ENCODE assay signal across 29 cellular contexts in genomic region chr22:37629928-37630327, GRCh38. TPM values are rescaled to one million over a fixed set of nuclear protein-coding genes. Genes with fewer than 3 reads are reported as not detected.
DNase-seq lines count a peak whose midpoint lies in the region; ATAC-seq, FAIRE-seq and TF ChIP-seq lines count a peak whose summit lies in the region.
"Had no signal": no experiment of that assay in that cellular context is flagged by ENCODE, and none has a peak within 500 bp of the region (broad histone marks: within the 10 kb centered on the region; RNA-seq: fewer than 3 reads in every experiment).

No MANE protein-coding gene starts in this region.

- no peak for DNase-seq in activated CD4-positive, alpha-beta T cell treated with anti-CD3 and anti-CD28 coated beads, Interleukin-2, amount 10 ng/mL, durations not matched to agents 7 days and 5 days
- DNase-seq in activated CD4-positive, alpha-beta T cell treated with anti-CD3 and anti-CD28 coated beads, Interleukin-2, amount 50 U/mL, for 48 hours, result no peak
- DNase-seq in CD4-positive, CD25-positive, alpha-beta regulatory T cell, result no peak
- DNase-seq in GM12878 (ENCODE audit: low read depth, low spot score) (no peak), osteoblast (ENCODE audit: insufficient read length, low spot score, missing footprints) (peak; percentile 72), foreskin keratinocyte (no peak), NCI-H2107 (lab: John Stamatoyannopoulos, UW) (no peak)
- DNase-seq: BE2C; CD8-positive, alpha-beta memory T cell; DMS 273 treated with DMSO at 0.1 percent for 48 hours; DMS79; EL; GDM1; H9; NCI-H1048; NCI-H1417; NCI-H1694; NCI-H2029 treated with DMSO at 0.1 percent for 48 hours; NCI-H226; NCI-H510A; NCI-H69; SIG-M5 had no signal

- POLR2A ChIA-PET in activated CD4-positive, alpha-beta T cell treated with anti-CD3 and anti-CD28 coated beads, Interleukin-2, amount 10 ng/mL, durations not matched to agents 7 days and 5 days (lab: Charles Lee), result no interaction called here
- POLR2A ChIA-PET in GM12878 (lab: Charles Lee), result interaction anchor here (0.5 to 1.2 kb wide), 2 partner anchors 10 to 363 kb away, joined by 4 to 5 read pairs; no protein-coding TSS in a partner anchor

- H4K20me1 ChIP-seq in GM12878 (ENCODE audit: control insufficient read depth, insufficient read depth), result no peaks in the 10 kb centered on the region
- H4K20me1 ChIP-seq in osteoblast (ENCODE audit: insufficient read depth, low read length), result no peaks in the 10 kb centered on the region

- TF ChIP-seq CTCF in GM12878 (IDR thresholded peaks at IDR 0.05 in 2 of 3, conservative IDR thresholded peaks at IDR 0.05 in 1 of 3; ENCODE audit: control insufficient read depth in 2 of 3, extremely low read depth in 1 of 3, insufficient read depth in 1 of 3, low read depth in 3 of 3, low read length in 3 of 3) (no peak), osteoblast (IDR thresholded peaks at IDR 0.05; ENCODE audit: extremely low read depth, low read depth, low read length) (no peak), foreskin keratinocyte (conservative IDR thresholded peaks at IDR 0.05) (no peak)

- no peak for ATAC-seq in CD4-positive, CD25-positive, alpha-beta regulatory T cell (ENCODE audit: low read depth in 2 of 2)
- ATAC-seq in GM12878 (no peak), foreskin keratinocyte (no peak), GM18498 (IDR thresholded peaks at IDR 0.05; ENCODE audit: unreplicated experiment) (no peak)
- ATAC-seq: GM23338, Panc1 had no signal

- no peak overlapping the region for H3K9ac ChIP-seq in GM12878 (ENCODE audit: control insufficient read depth, insufficient read depth, low read length)

- SMC1A ChIA-PET in GM12878 (lab: Charles Lee; ENCODE audit: uncharacterized antibody, unreplicated experiment), result interaction anchor here (1.3 kb wide), 1 partner anchor 28 kb away, joined by 3 read pairs; the partner anchor contains the start of gene PDXP

- RAD21 ChIA-PET in GM12878 (lab: Charles Lee; ENCODE audit: unreplicated experiment), result no interaction called here

- H3K4me2 ChIP-seq in GM12878 (ENCODE audit: control insufficient read depth, insufficient read depth) (no peak overlapping the region), osteoblast (ENCODE audit: insufficient read depth, low read length) (no peak overlapping the region)
- H3K4me2 ChIP-seq: GM23338 had no signal

- H3K27ac ChIP-seq in CD4-positive, CD25-positive, alpha-beta regulatory T cell (ENCODE audit: insufficient read depth, low read length, poor library complexity, severe bottlenecking), result no peak overlapping the region
- H3K27ac ChIP-seq in GM12878 (ENCODE audit: control insufficient read depth, insufficient read depth), result no peak overlapping the region
- H3K27ac ChIP-seq in osteoblast (ENCODE audit: low read depth, low read length), result no peak overlapping the region
- no peak overlapping the region for H3K27ac ChIP-seq in foreskin keratinocyte
- H3K27ac ChIP-seq: 22Rv1, SK-N-MC had no signal

- no peak for TF ChIP-seq RAD21 in GM12878 (IDR thresholded peaks at IDR 0.05; ENCODE audit: insufficient read depth, low read depth, low read length)

- in situ Hi-C loops in GM12878 (cut with MboI), result loop anchor here (5.0 kb wide), 1 partner anchor 52 kb away; no protein-coding TSS in a partner anchor

- H2AFZ ChIP-seq in GM12878 (ENCODE audit: control insufficient read depth, low read depth, low read length) (no peak overlapping the region), osteoblast (ENCODE audit: low read length) (no peak overlapping the region)
- H2AFZ ChIP-seq: GM23338 had no signal

- peaks cover 75% of the 10 kb centered on the region for H3K4me1 Mint-ChIP-seq in activated CD4-positive, alpha-beta T cell treated with anti-CD3 and anti-CD28 coated beads, Interleukin-2, amount 10 ng/mL, durations not matched to agents 7 days and 5 days
- H3K4me1 Mint-ChIP-seq in CD4-positive, CD25-positive, alpha-beta regulatory T cell, result peaks cover 0 to 83% (median 35%) of the 10 kb centered on the region in 4 donors

- peaks cover 83% of the 10 kb centered on the region for H3K4me1 ChIP-seq in CD4-positive, CD25-positive, alpha-beta regulatory T cell (ENCODE audit: control insufficient read depth, insufficient read depth, low read length, poor library complexity, severe bottlenecking)
- H3K4me1 ChIP-seq in GM12878 (ENCODE audit: control insufficient read depth, insufficient read depth, low read length), result peaks cover 58% of the 10 kb centered on the region
- peaks cover 20% of the 10 kb centered on the region for H3K4me1 ChIP-seq in osteoblast (ENCODE audit: insufficient read depth, low read length)
- no peaks in the 10 kb centered on the region for H3K4me1 ChIP-seq in foreskin keratinocyte

- H3K4me3 Mint-ChIP-seq in activated CD4-positive, alpha-beta T cell treated with anti-CD3 and anti-CD28 coated beads, Interleukin-2, amount 10 ng/mL, durations not matched to agents 7 days and 5 days, result no peak overlapping the region
- no peak overlapping the region for H3K4me3 Mint-ChIP-seq in CD4-positive, CD25-positive, alpha-beta regulatory T cell
- H3K4me3 Mint-ChIP-seq: GM23338, H9 had no signal

- BruUV-seq in GM12878 (replicated peaks; lab: Mats Ljungman, UMichigan), result no TSS peak

- H3K27ac Mint-ChIP-seq in activated CD4-positive, alpha-beta T cell treated with anti-CD3 and anti-CD28 coated beads, Interleukin-2, amount 10 ng/mL, durations not matched to agents 7 days and 5 days, result peak overlapping the region; percentile 31
- H3K27ac Mint-ChIP-seq in CD4-positive, CD25-positive, alpha-beta regulatory T cell, result peak overlapping the region in 2 of 3 donors; percentile 20 to 84
- H3K27ac Mint-ChIP-seq: GM23338, H9 had no signal

- H3K9me3 ChIP-seq in CD4-positive, CD25-positive, alpha-beta regulatory T cell (ENCODE audit: control insufficient read depth in 2 of 2, low read length in 2 of 2), result no peaks in the 10 kb centered on the region
- H3K9me3 ChIP-seq in GM12878 (replicated peaks; ENCODE audit: control insufficient read depth, insufficient read depth, low read length), result no peaks in the 10 kb centered on the region
- H3K9me3 ChIP-seq in osteoblast (ENCODE audit: low read depth, low read length), result no peaks in the 10 kb centered on the region
- H3K9me3 ChIP-seq: BE2C had no signal

- CTCF ChIA-PET in activated CD4-positive, alpha-beta T cell treated with anti-CD3 and anti-CD28 coated beads, Interleukin-2, amount 10 ng/mL, durations not matched to agents 7 days and 5 days (lab: Charles Lee), result interaction anchor here (1.1 to 12.6 kb wide), 4 partner anchors 13 to 51 kb away, joined by 4 to 127 read pairs (median 8); partner anchors contain the start of genes PDXP and SH3BP1
- CTCF ChIA-PET in GM12878 (lab: Yijun Ruan, JAX), result interaction anchor here (11.9 to 15.9 kb wide), 4 partner anchors 11 to 51 kb away, joined by 146 to 396 read pairs (median 221); partner anchors contain the start of genes GGA1, LGALS1, NOL12 and SH3BP1

- H3K9me3 Mint-ChIP-seq in activated CD4-positive, alpha-beta T cell treated with anti-CD3 and anti-CD28 coated beads, Interleukin-2, amount 10 ng/mL, durations not matched to agents 7 days and 5 days, result no peaks in the 10 kb centered on the region
- peaks cover 0 to 1% (median 0%) of the 10 kb centered on the region in 7 donors for H3K9me3 Mint-ChIP-seq in CD4-positive, CD25-positive, alpha-beta regulatory T cell
- H3K9me3 Mint-ChIP-seq: CD8-positive, alpha-beta memory T cell; GM23338; H9; IgD-negative memory B cell had no signal

- no peak for FAIRE-seq in GM12878 (lab: Jason Lieb, UNC)
- FAIRE-seq: GM12891 had no signal

- H3K79me2 ChIP-seq in GM12878 (ENCODE audit: control insufficient read depth, insufficient read depth, low read length), result no peaks in the 10 kb centered on the region
- H3K79me2 ChIP-seq in osteoblast (ENCODE audit: insufficient read depth, low read length), result no peaks in the 10 kb centered on the region

- peaks cover 12% of the 10 kb centered on the region for H3K36me3 Mint-ChIP-seq in activated CD4-positive, alpha-beta T cell treated with anti-CD3 and anti-CD28 coated beads, Interleukin-2, amount 10 ng/mL, durations not matched to agents 7 days and 5 days (ENCODE audit: low read depth)
- H3K36me3 Mint-ChIP-seq in CD4-positive, CD25-positive, alpha-beta regulatory T cell, result no peaks in the 10 kb centered on the region

- no peaks in the 10 kb centered on the region for H3K36me3 ChIP-seq in CD4-positive, CD25-positive, alpha-beta regulatory T cell (ENCODE audit: control insufficient read depth, insufficient read depth, low read length)
- H3K36me3 ChIP-seq in GM12878 (ENCODE audit: control insufficient read depth in 2 of 2, insufficient read depth in 2 of 2, low read length in 1 of 2) (peaks cover 8 to 13% of the 10 kb centered on the region in 2 experiments; a peak in 3 of 4 replicates), osteoblast (ENCODE audit: insufficient read depth, low read length) (peaks cover 25% of the 10 kb centered on the region)
- H3K36me3 ChIP-seq: BE2C had no signal

- 0 out of 2 replicates have a peak, but pooled peaks have one; percentile 23 for TF ChIP-seq POLR2A in GM12878 (IDR thresholded peaks at IDR 0.05; ENCODE audit: low read depth, low read length)

- intact Hi-C loops in GM12878 (cut with micrococcal nuclease; ENCODE audit: unreplicated experiment), result no loop called here

- no peak overlapping the region for H3K4me3 ChIP-seq in CD4-positive, CD25-positive, alpha-beta regulatory T cell (ENCODE audit: low read depth, low read length)
- H3K4me3 ChIP-seq in GM12878 (no peak overlapping the region), osteoblast (ENCODE audit: insufficient read depth, low read length) (no peak overlapping the region)
- H3K4me3 ChIP-seq: GM23338, SK-N-MC had no signal

- 81% methylated on average over 10 of the region's 10 CpGs for WGBS in GM12878 (ENCODE audit: insufficient coverage, insufficient replicate concordance, low lambda C conversion rate, missing lambda C conversion rate)

- H3K27me3 Mint-ChIP-seq in activated CD4-positive, alpha-beta T cell treated with anti-CD3 and anti-CD28 coated beads, Interleukin-2, amount 10 ng/mL, durations not matched to agents 7 days and 5 days, result no peaks in the 10 kb centered on the region
- H3K27me3 Mint-ChIP-seq in CD4-positive, CD25-positive, alpha-beta regulatory T cell, result no peaks in the 10 kb centered on the region
- H3K27me3 Mint-ChIP-seq: CD8-positive, alpha-beta memory T cell had no signal

- no peaks in the 10 kb centered on the region for H3K27me3 ChIP-seq in CD4-positive, CD25-positive, alpha-beta regulatory T cell (ENCODE audit: control insufficient read depth, insufficient read depth, low read length)
- H3K27me3 ChIP-seq in GM12878 (replicated peaks in 1 of 2; ENCODE audit: control insufficient read depth in 2 of 2, insufficient read depth in 2 of 2, low read length in 1 of 2), result no peaks in the 10 kb centered on the region
- H3K27me3 ChIP-seq in osteoblast (ENCODE audit: insufficient read depth, low read length), result no peaks in the 10 kb centered on the region
- no peaks in the 10 kb centered on the region for H3K27me3 ChIP-seq in foreskin keratinocyte
- H3K27me3 ChIP-seq: BE2C had no signal

- no peak for TF ChIP-seq EP300 in GM12878 (IDR thresholded peaks at IDR 0.05; ENCODE audit: borderline replicate concordance in 1 of 2, control insufficient read depth in 1 of 2, low read depth in 2 of 2, low read length in 2 of 2)

RNA-seq across cellular contexts. Expression of gene SH3BP1, which starts 9.5 kb away (rescaled TPM):
- 100 to 1,000 TPM; 184 to 187 TPM for total RNA-seq in activated CD4-positive, alpha-beta T cell treated with anti-CD3 and anti-CD28 coated beads, Interleukin-2, amount 10 ng/mL, durations not matched to agents 7 days and 5 days
- 126 TPM for total RNA-seq in CD4-positive, CD25-positive, alpha-beta regulatory T cell
- polyA plus RNA-seq in CD4-positive, CD25-positive, alpha-beta regulatory T cell, result 10 to 100 TPM; 10.1 to 17.8 (median 16.2) TPM
- total RNA-seq in GM12878 (2013; cell fraction: nucleolus; rRNA removed), result 73.5 and 76.3 TPM in 2 replicates
- total RNA-seq in GM12878 (2014; rRNA removed) (34.0 and 37.5 TPM in 2 replicates), GM12878 (2014; rRNA removed; fragmentation: Illumina TruSeq; extraction: Trizol) (16.8 and 17.9 TPM in 2 replicates), GM12878 (2021) (67.0 and 70.5 TPM in 2 replicates), osteoblast (4.1 and 4.7 TPM in 2 replicates), foreskin keratinocyte (48.6 and 51.5 TPM in 2 replicates)
- polyA plus RNA-seq in GM12878 (2011; ENCODE audit: low read depth), result 126 TPM
- polyA plus RNA-seq in GM12878 (2011; rRNA removed) (14.5 and 27.0 TPM in 2 replicates), GM12878 (2014; fragmentation: Illumina TruSeq; extraction: Trizol) (22.9 and 58.6 TPM in 2 replicates), GM12878 (2014; fragmentation: Nextera tagmentation; extraction: Ambion mirVana) (1 to 10 TPM in 1 of 2 experiments, under 1 TPM in 1; 0.29 to 1.1 TPM), GM12878 (2014; rRNA removed) (31.7 and 43.3 TPM in 2 replicates), GM12878 (2016; fragmentation: Nextera tagmentation; extraction: Ambion mirVana) (1 to 10 TPM; 4.8 to 9.9 TPM), foreskin keratinocyte (61.9 and 71.5 TPM in 2 replicates)
- polyA plus RNA-seq in GM12878 (2011; cell fraction: cytosol; rRNA removed), result 37.4 and 46.9 TPM in 2 replicates
- polyA plus RNA-seq in GM12878 (2011; cell fraction: nucleus; rRNA removed), result 135 and 140 TPM in 2 replicates
- polyA plus RNA-seq in GM12878 (2012), result 56.7 and 111 TPM in 2 replicates
- 39.4 and 47.3 TPM in 2 replicates for polyA minus RNA-seq in GM12878 (2011; rRNA and poly(A)+ RNA removed)
- polyA minus RNA-seq in GM12878 (2011; cell fraction: cytosol; rRNA and poly(A)+ RNA removed), result 11.4 and 39.4 TPM in 2 replicates
- polyA minus RNA-seq in GM12878 (2011; cell fraction: nucleus; rRNA and poly(A)+ RNA removed), result 33.5 and 50.5 TPM in 2 replicates

RNA-seq across cellular contexts. Expression of gene GGA1, which starts 21.3 kb away (rescaled TPM):
- total RNA-seq in activated CD4-positive, alpha-beta T cell treated with anti-CD3 and anti-CD28 coated beads, Interleukin-2, amount 10 ng/mL, durations not matched to agents 7 days and 5 days, result 10 to 100 TPM; 58.5 to 62.8 TPM
- 69.7 TPM for total RNA-seq in CD4-positive, CD25-positive, alpha-beta regulatory T cell
- 10 to 100 TPM; 14.0 to 19.8 (median 16.8) TPM for polyA plus RNA-seq in CD4-positive, CD25-positive, alpha-beta regulatory T cell
- total RNA-seq in GM12878 (2013; cell fraction: nucleolus; rRNA removed), result 185 and 204 TPM in 2 replicates
- total RNA-seq in GM12878 (2014; rRNA removed), result 43.1 and 53.4 TPM in 2 replicates
- total RNA-seq in GM12878 (2014; rRNA removed; fragmentation: Illumina TruSeq; extraction: Trizol), result 29.1 and 30.4 TPM in 2 replicates
- total RNA-seq in GM12878 (2021), result 55.0 and 63.4 TPM in 2 replicates
- polyA plus RNA-seq in GM12878 (2011; ENCODE audit: low read depth), result 20.6 TPM
- polyA plus RNA-seq in GM12878 (2011; rRNA removed), result 38.7 and 43.7 TPM in 2 replicates
- polyA plus RNA-seq in GM12878 (2011; cell fraction: cytosol; rRNA removed), result 29.0 and 49.3 TPM in 2 replicates
- polyA plus RNA-seq in GM12878 (2011; cell fraction: nucleus; rRNA removed), result 214 and 255 TPM in 2 replicates
- 46.2 and 48.1 TPM in 2 replicates for polyA plus RNA-seq in GM12878 (2012)
- polyA plus RNA-seq in GM12878 (2014; fragmentation: Illumina TruSeq; extraction: Trizol), result 23.4 and 31.6 TPM in 2 replicates
- 1 to 10 TPM; 1.4 to 4.8 TPM for polyA plus RNA-seq in GM12878 (2014; fragmentation: Nextera tagmentation; extraction: Ambion mirVana)
- polyA plus RNA-seq in GM12878 (2014; rRNA removed), result 77.8 and 79.4 TPM in 2 replicates
- 10 to 100 TPM; 45.0 to 48.0 TPM for polyA plus RNA-seq in GM12878 (2016; fragmentation: Nextera tagmentation; extraction: Ambion mirVana)
- polyA minus RNA-seq in GM12878 (2011; rRNA and poly(A)+ RNA removed), result 30.1 and 54.2 TPM in 2 replicates
- polyA minus RNA-seq in GM12878 (2011; cell fraction: cytosol; rRNA and poly(A)+ RNA removed), result 15.8 and 17.6 TPM in 2 replicates
- polyA minus RNA-seq in GM12878 (2011; cell fraction: nucleus; rRNA and poly(A)+ RNA removed), result 45.1 and 75.9 TPM in 2 replicates
- total RNA-seq in osteoblast, result 36.2 and 38.6 TPM in 2 replicates
- total RNA-seq in foreskin keratinocyte, result 32.9 and 37.6 TPM in 2 replicates
- 27.7 and 28.9 TPM in 2 replicates for polyA plus RNA-seq in foreskin keratinocyte

RNA-seq across cellular contexts. Expression of gene PDXP, which starts 28.6 kb away (rescaled TPM):
- 10 to 100 TPM; 21.5 to 21.8 TPM for total RNA-seq in activated CD4-positive, alpha-beta T cell treated with anti-CD3 and anti-CD28 coated beads, Interleukin-2, amount 10 ng/mL, durations not matched to agents 7 days and 5 days
- 2.0 TPM for total RNA-seq in CD4-positive, CD25-positive, alpha-beta regulatory T cell
- polyA plus RNA-seq in CD4-positive, CD25-positive, alpha-beta regulatory T cell, result 1 to 10 TPM; 1.1 to 5.8 (median 3.4) TPM
- 7.4 and 8.6 TPM in 2 replicates for total RNA-seq in GM12878 (2013; cell fraction: nucleolus; rRNA removed)
- total RNA-seq in GM12878 (2014; rRNA removed) (36.8 and 41.1 TPM in 2 replicates), GM12878 (2014; rRNA removed; fragmentation: Illumina TruSeq; extraction: Trizol) (27.2 and 29.7 TPM in 2 replicates), GM12878 (2021) (38.6 and 44.7 TPM in 2 replicates), osteoblast (5.0 and 5.8 TPM in 2 replicates), foreskin keratinocyte (9.7 and 10.2 TPM in 2 replicates)
- 14.9 TPM for polyA plus RNA-seq in GM12878 (2011; ENCODE audit: low read depth)
- polyA plus RNA-seq in GM12878 (2011; rRNA removed) (25.4 and 39.4 TPM in 2 replicates), GM12878 (2014; fragmentation: Illumina TruSeq; extraction: Trizol) (30.1 and 40.0 TPM in 2 replicates), GM12878 (2014; fragmentation: Nextera tagmentation; extraction: Ambion mirVana) (10 to 100 TPM in 1 of 2 experiments, 1 to 10 TPM in 1; 9.8 to 15.2 TPM), GM12878 (2014; rRNA removed) (56.7 and 57.9 TPM in 2 replicates), GM12878 (2016; fragmentation: Nextera tagmentation; extraction: Ambion mirVana) (1 to 10 TPM; 4.4 to 4.8 TPM), foreskin keratinocyte (12.5 and 13.3 TPM in 2 replicates)
- polyA plus RNA-seq in GM12878 (2011; cell fraction: cytosol; rRNA removed), result 66.8 and 73.1 TPM in 2 replicates
- polyA plus RNA-seq in GM12878 (2011; cell fraction: nucleus; rRNA removed), result 26.0 and 35.5 TPM in 2 replicates
- 17.7 and 26.5 TPM in 2 replicates for polyA plus RNA-seq in GM12878 (2012)
- 22.2 and 37.3 TPM in 2 replicates for polyA minus RNA-seq in GM12878 (2011; rRNA and poly(A)+ RNA removed)
- polyA minus RNA-seq in GM12878 (2011; cell fraction: cytosol; rRNA and poly(A)+ RNA removed), result 11.4 and 17.4 TPM in 2 replicates
- polyA minus RNA-seq in GM12878 (2011; cell fraction: nucleus; rRNA and poly(A)+ RNA removed), result 7.3 and 9.7 TPM in 2 replicates

RNA-seq across cellular contexts. Expression of gene LGALS1, which starts 45.5 kb away (rescaled TPM):
- 1,000 to 10,000 TPM; 1,140 to 1,273 TPM for total RNA-seq in activated CD4-positive, alpha-beta T cell treated with anti-CD3 and anti-CD28 coated beads, Interleukin-2, amount 10 ng/mL, durations not matched to agents 7 days and 5 days
- total RNA-seq in CD4-positive, CD25-positive, alpha-beta regulatory T cell, result 209 TPM
- 100 to 1,000 TPM; 321 to 829 (median 545) TPM for polyA plus RNA-seq in CD4-positive, CD25-positive, alpha-beta regulatory T cell
- total RNA-seq in GM12878 (2013; cell fraction: nucleolus; rRNA removed), result 71.4 and 74.1 TPM in 2 replicates
- total RNA-seq in GM12878 (2014; rRNA removed) (1,028 and 1,163 TPM in 2 replicates), GM12878 (2014; rRNA removed; fragmentation: Illumina TruSeq; extraction: Trizol) (508 and 518 TPM in 2 replicates), GM12878 (2021) (636 and 637 TPM in 2 replicates), osteoblast (3,004 and 3,217 TPM in 2 replicates), foreskin keratinocyte (2,399 and 2,773 TPM in 2 replicates)
- 1,837 TPM for polyA plus RNA-seq in GM12878 (2011; ENCODE audit: low read depth)
- polyA plus RNA-seq in GM12878 (2011; rRNA removed) (690 and 1,889 TPM in 2 replicates), GM12878 (2014; fragmentation: Illumina TruSeq; extraction: Trizol) (56.5 and 312 TPM in 2 replicates), GM12878 (2014; fragmentation: Nextera tagmentation; extraction: Ambion mirVana) (100 to 1,000 TPM; 571 TPM), GM12878 (2014; rRNA removed) (1,386 and 1,631 TPM in 2 replicates), GM12878 (2016; fragmentation: Nextera tagmentation; extraction: Ambion mirVana) (100 to 1,000 TPM; 777 to 791 TPM), foreskin keratinocyte (3,861 and 5,401 TPM in 2 replicates)
- polyA plus RNA-seq in GM12878 (2011; cell fraction: cytosol; rRNA removed), result 2,989 and 3,872 TPM in 2 replicates
- 1,936 and 2,514 TPM in 2 replicates for polyA plus RNA-seq in GM12878 (2011; cell fraction: nucleus; rRNA removed)
- polyA plus RNA-seq in GM12878 (2012), result 1,111 and 1,241 TPM in 2 replicates
- 796 and 1,494 TPM in 2 replicates for polyA minus RNA-seq in GM12878 (2011; rRNA and poly(A)+ RNA removed)
- 213 and 229 TPM in 2 replicates for polyA minus RNA-seq in GM12878 (2011; cell fraction: cytosol; rRNA and poly(A)+ RNA removed)
- 191 and 194 TPM in 2 replicates for polyA minus RNA-seq in GM12878 (2011; cell fraction: nucleus; rRNA and poly(A)+ RNA removed)

RNA-seq across cellular contexts. Expression of gene LGALS2, which starts 50.0 kb away (rescaled TPM):
- not detected for total RNA-seq in activated CD4-positive, alpha-beta T cell treated with anti-CD3 and anti-CD28 coated beads, Interleukin-2, amount 10 ng/mL, durations not matched to agents 7 days and 5 days
- not detected for total RNA-seq in CD4-positive, CD25-positive, alpha-beta regulatory T cell
- under 1 TPM in 2 of 4 donors, not detected in 2; 0.41 to 0.49 TPM for polyA plus RNA-seq in CD4-positive, CD25-positive, alpha-beta regulatory T cell
- total RNA-seq in GM12878 (2013; cell fraction: nucleolus; rRNA removed), result not detected in 2 replicates
- total RNA-seq in GM12878 (2014; rRNA removed), result 0.56 and 0.60 TPM in 2 replicates
- total RNA-seq in GM12878 (2014; rRNA removed; fragmentation: Illumina TruSeq; extraction: Trizol), result 0.58 and 0.69 TPM in 2 replicates
- total RNA-seq in GM12878 (2021), result 0.67 and 0.85 TPM in 2 replicates
- not detected for polyA plus RNA-seq in GM12878 (2011; ENCODE audit: low read depth)
- polyA plus RNA-seq in GM12878 (2011; rRNA removed), result 1.2 and 2.7 TPM in 2 replicates
- 1.7 TPM in 2 replicates for polyA plus RNA-seq in GM12878 (2011; cell fraction: cytosol; rRNA removed)
- polyA plus RNA-seq in GM12878 (2011; cell fraction: nucleus; rRNA removed), result 0.41 and 0.51 TPM in 2 replicates
- polyA plus RNA-seq in GM12878 (2012), result 0.24 and 0.43 TPM in 2 replicates
- polyA plus RNA-seq in GM12878 (2014; fragmentation: Illumina TruSeq; extraction: Trizol), result 0.56 TPM in 1 of 2 replicates, not detected in the other
- 1 to 10 TPM; 1.8 to 2.9 TPM for polyA plus RNA-seq in GM12878 (2014; fragmentation: Nextera tagmentation; extraction: Ambion mirVana)
- 0.77 and 1.9 TPM in 2 replicates for polyA plus RNA-seq in GM12878 (2014; rRNA removed)
- polyA plus RNA-seq in GM12878 (2016; fragmentation: Nextera tagmentation; extraction: Ambion mirVana), result under 1 TPM in 1 of 2 experiments, not detected in 1; 0.38 TPM
- 0.46 and 0.95 TPM in 2 replicates for polyA minus RNA-seq in GM12878 (2011; rRNA and poly(A)+ RNA removed)
- not detected in 2 replicates for polyA minus RNA-seq in GM12878 (2011; cell fraction: cytosol; rRNA and poly(A)+ RNA removed)
- not detected in 2 replicates for polyA minus RNA-seq in GM12878 (2011; cell fraction: nucleus; rRNA and poly(A)+ RNA removed)
- total RNA-seq in osteoblast, result not detected in 2 replicates
- total RNA-seq in foreskin keratinocyte, result not detected in 2 replicates
- not detected in 2 replicates for polyA plus RNA-seq in foreskin keratinocyte
- total RNA-seq: CD8-positive, alpha-beta memory T cell; GM23338; H9 had no signal
- polyA plus RNA-seq: CD8-positive, alpha-beta memory T cell; GM23338 had no signal
